ENCODE assay signal across 1 cellular context in the genomic region with DNA sequence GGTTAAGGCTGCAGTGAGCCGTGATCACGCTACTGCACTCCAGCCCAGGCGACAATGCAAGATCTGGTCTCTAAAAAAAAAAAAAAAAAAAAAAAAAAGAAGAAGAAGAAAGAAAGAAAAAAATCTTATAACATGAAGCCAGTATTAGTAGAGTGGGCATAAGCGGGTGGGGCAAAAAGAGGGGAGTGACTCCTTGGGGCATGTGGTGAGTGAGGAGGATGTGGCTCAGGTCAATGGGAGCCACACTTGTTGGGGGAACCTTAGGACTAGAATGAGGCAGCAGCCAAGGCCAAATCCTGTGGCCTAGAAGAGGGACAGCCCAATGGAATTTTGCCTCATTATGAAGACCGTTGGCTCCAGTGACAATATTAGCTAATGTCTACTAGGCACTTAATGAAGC.
TF ChIP-seq lines count a peak whose summit lies in the region.

No MANE protein-coding gene starts in this region.

TF ChIP-seq in K562, 482 proteins besides CTCF, POLR2A, EP300 and RAD21:
- no peak for TF ChIP-seq ETV1 (tag; conservative IDR thresholded peaks at IDR 0.05; ENCODE audit: low read depth)
- TF ChIP-seq, protein P1, sequence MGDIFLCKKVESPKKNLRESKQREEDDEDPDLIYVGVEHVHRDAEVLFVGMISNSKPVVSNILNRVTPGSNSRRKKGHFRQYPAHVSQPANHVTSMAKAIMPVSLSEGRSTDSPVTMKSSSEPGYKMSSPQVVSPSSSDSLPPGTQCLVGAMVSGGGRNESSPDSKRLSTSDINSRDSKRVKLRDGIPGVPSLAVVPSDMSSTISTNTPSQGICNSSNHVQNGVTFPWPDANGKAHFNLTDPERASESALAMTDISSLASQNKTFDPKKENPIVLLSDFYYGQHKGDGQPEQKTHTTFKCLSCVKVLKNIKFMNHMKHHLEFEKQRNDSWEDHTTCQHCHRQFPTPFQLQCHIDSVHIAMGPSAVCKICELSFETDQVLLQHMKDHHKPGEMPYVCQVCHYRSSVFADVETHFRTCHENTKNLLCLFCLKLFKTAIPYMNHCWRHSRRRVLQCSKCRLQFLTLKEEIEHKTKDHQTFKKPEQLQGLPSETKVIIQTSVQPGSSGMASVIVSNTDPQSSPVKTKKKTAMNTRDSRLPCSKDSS (IDR thresholded peaks at IDR 0.05; ENCODE audit: low read depth, partially characterized antibody) = no peak
- TF ChIP-seq, protein P2, sequence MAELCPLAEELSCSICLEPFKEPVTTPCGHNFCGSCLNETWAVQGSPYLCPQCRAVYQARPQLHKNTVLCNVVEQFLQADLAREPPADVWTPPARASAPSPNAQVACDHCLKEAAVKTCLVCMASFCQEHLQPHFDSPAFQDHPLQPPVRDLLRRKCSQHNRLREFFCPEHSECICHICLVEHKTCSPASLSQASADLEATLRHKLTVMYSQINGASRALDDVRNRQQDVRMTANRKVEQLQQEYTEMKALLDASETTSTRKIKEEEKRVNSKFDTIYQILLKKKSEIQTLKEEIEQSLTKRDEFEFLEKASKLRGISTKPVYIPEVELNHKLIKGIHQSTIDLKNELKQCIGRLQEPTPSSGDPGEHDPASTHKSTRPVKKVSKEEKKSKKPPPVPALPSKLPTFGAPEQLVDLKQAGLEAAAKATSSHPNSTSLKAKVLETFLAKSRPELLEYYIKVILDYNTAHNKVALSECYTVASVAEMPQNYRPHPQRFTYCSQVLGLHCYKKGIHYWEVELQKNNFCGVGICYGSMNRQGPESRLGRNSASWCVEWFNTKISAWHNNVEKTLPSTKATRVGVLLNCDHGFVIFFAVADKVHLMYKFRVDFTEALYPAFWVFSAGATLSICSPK (IDR thresholded peaks at IDR 0.05; ENCODE audit: borderline replicate concordance) = no peak
- no peak for TF ChIP-seq ZNF77 (CRISPR knock-in tag; IDR thresholded peaks at IDR 0.05)
- TF ChIP-seq KHSRP (IDR thresholded peaks at IDR 0.05) = no peak
- no peak for TF ChIP-seq HBP1 (CRISPR knock-in tag; IDR thresholded peaks at IDR 0.05)
- TF ChIP-seq KDM2B (CRISPR knock-in tag; IDR thresholded peaks at IDR 0.05) = no peak
- no peak for TF ChIP-seq E2F1 (CRISPR knock-in tag; IDR thresholded peaks at IDR 0.05)
- TF ChIP-seq ZEB2 (IDR thresholded peaks at IDR 0.05) = no peak
- TF ChIP-seq, protein P3, sequence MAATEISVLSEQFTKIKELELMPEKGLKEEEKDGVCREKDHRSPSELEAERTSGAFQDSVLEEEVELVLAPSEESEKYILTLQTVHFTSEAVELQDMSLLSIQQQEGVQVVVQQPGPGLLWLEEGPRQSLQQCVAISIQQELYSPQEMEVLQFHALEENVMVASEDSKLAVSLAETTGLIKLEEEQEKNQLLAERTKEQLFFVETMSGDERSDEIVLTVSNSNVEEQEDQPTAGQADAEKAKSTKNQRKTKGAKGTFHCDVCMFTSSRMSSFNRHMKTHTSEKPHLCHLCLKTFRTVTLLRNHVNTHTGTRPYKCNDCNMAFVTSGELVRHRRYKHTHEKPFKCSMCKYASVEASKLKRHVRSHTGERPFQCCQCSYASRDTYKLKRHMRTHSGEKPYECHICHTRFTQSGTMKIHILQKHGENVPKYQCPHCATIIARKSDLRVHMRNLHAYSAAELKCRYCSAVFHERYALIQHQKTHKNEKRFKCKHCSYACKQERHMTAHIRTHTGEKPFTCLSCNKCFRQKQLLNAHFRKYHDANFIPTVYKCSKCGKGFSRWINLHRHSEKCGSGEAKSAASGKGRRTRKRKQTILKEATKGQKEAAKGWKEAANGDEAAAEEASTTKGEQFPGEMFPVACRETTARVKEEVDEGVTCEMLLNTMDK (IDR thresholded peaks at IDR 0.05; ENCODE audit: borderline replicate concordance, insufficient read depth, low read depth, low read length, poor library complexity, severe bottlenecking) = no peak
- TF ChIP-seq CREB3 (tag; conservative IDR thresholded peaks at IDR 0.05; ENCODE audit: low read depth) = no peak
- no peak for TF ChIP-seq RBM14 (IDR thresholded peaks at IDR 0.05; ENCODE audit: borderline replicate concordance, insufficient read depth, low read depth, low read length)
- no peak for TF ChIP-seq ZFP30 (CRISPR knock-in tag; IDR thresholded peaks at IDR 0.05; ENCODE audit: borderline replicate concordance)
- no peak for TF ChIP-seq ZNF224 (CRISPR knock-in tag; IDR thresholded peaks at IDR 0.05)
- TF ChIP-seq PHTF2 (CRISPR knock-in tag; IDR thresholded peaks at IDR 0.05) = no peak
- no peak for TF ChIP-seq RBM34 (IDR thresholded peaks at IDR 0.05; ENCODE audit: borderline replicate concordance, insufficient read depth, low read length)
- no peak for TF ChIP-seq GATAD2B (IDR thresholded peaks at IDR 0.05; ENCODE audit: borderline replicate concordance)
